8 cellular contexts compared by ENCODE assay signal in genomic region chr4:47122592-47123291, GRCh38.
A peak's percentile ranks its signal among the peaks of the same experiment; 100 is the strongest.
DNase-seq lines count a peak whose midpoint lies in the region; ATAC-seq and TF ChIP-seq lines count a peak whose summit lies in the region.

No MANE protein-coding gene starts in this region.

- DNase-seq in DND-41 = peak; percentile 70
- DNase-seq in NCI-H82 (lab: John Stamatoyannopoulos, UW) = peak; percentile 89
- DNase-seq in activated CD8-positive, alpha-beta memory T cell treated with anti-CD3 and anti-CD28 coated beads, Interleukin-2, amount 10 ng/mL, durations not matched to agents 7 days and 5 days = peak; percentile 73
- DNase-seq in naive thymus-derived CD4-positive, alpha-beta T cell = peak in 5 of 9 donors; percentile 14 to 42 (median 24)
- DNase-seq in upper lobe of right lung = no peak

- H3K4me2 ChIP-seq in DND-41 (ENCODE audit: insufficient read depth, low read length) = no peak overlapping the region

- no peak overlapping the region for H3K27ac Mint-ChIP-seq in activated CD8-positive, alpha-beta memory T cell treated with anti-CD3 and anti-CD28 coated beads, Interleukin-2, amount 10 ng/mL, durations not matched to agents 7 days and 5 days
- H3K27ac Mint-ChIP-seq in naive thymus-derived CD4-positive, alpha-beta T cell = no peak overlapping the region

- H3K27ac ChIP-seq in DND-41 (ENCODE audit: low read length) = no peak overlapping the region
- no peak overlapping the region for H3K27ac ChIP-seq in naive thymus-derived CD4-positive, alpha-beta T cell (ENCODE audit: low read depth, low read length)
- H3K27ac ChIP-seq in upper lobe of right lung = no peak overlapping the region

- no peaks in the 10 kb centered on the region for H3K36me3 Mint-ChIP-seq in activated CD8-positive, alpha-beta memory T cell treated with anti-CD3 and anti-CD28 coated beads, Interleukin-2, amount 10 ng/mL, durations not matched to agents 7 days and 5 days
- no peaks in the 10 kb centered on the region for H3K36me3 Mint-ChIP-seq in naive thymus-derived CD4-positive, alpha-beta T cell

- H3K9me3 ChIP-seq in DND-41 (ENCODE audit: insufficient read depth, low read length, severe bottlenecking) (no peaks in the 10 kb centered on the region), upper lobe of right lung (no peaks in the 10 kb centered on the region)
- no peaks in the 10 kb centered on the region for H3K9me3 ChIP-seq in naive thymus-derived CD4-positive, alpha-beta T cell (ENCODE audit: control insufficient read depth in 2 of 3, low read length in 3 of 3)

- POLR2A ChIA-PET in naive thymus-derived CD4-positive, alpha-beta T cell (lab: Charles Lee) = no interaction called here

- no peaks in the 10 kb centered on the region for H3K36me3 ChIP-seq in DND-41 (ENCODE audit: insufficient read depth, low read length)
- no peaks in the 10 kb centered on the region for H3K36me3 ChIP-seq in naive thymus-derived CD4-positive, alpha-beta T cell (ENCODE audit: control insufficient read depth in 2 of 3, insufficient read depth in 3 of 3, low read length in 3 of 3)
- H3K36me3 ChIP-seq in upper lobe of right lung = no peaks in the 10 kb centered on the region

- CTCF ChIA-PET in activated CD8-positive, alpha-beta memory T cell treated with anti-CD3 and anti-CD28 coated beads, Interleukin-2, amount 10 ng/mL, durations not matched to agents 7 days and 5 days (lab: Charles Lee) = interaction anchor here (0.6 to 1.7 kb wide), 17 partner anchors 11 to 282 kb away, joined by 3 to 8 read pairs (median 3); no protein-coding TSS in a partner anchor
- CTCF ChIA-PET in naive thymus-derived CD4-positive, alpha-beta T cell (lab: Charles Lee) = no interaction called here

- H3K4me3 ChIP-seq in DND-41 (ENCODE audit: low read depth in 1 of 2, low read length in 2 of 2) (no peak overlapping the region), upper lobe of right lung (no peak overlapping the region)
- no peak overlapping the region for H3K4me3 ChIP-seq in naive thymus-derived CD4-positive, alpha-beta T cell (ENCODE audit: low read length)

- no peak overlapping the region for H3K9ac ChIP-seq in DND-41 (ENCODE audit: low read depth, low read length)

- peak; percentile 93 for TF ChIP-seq CTCF in DND-41 (IDR thresholded peaks at IDR 0.05; ENCODE audit: borderline replicate concordance, extremely low read depth, low read length, poor library complexity, severe bottlenecking)
- peak; percentile 76 for TF ChIP-seq CTCF in upper lobe of right lung (IDR thresholded peaks at IDR 0.05)

- no peaks in the 10 kb centered on the region for H3K4me1 Mint-ChIP-seq in activated CD8-positive, alpha-beta memory T cell treated with anti-CD3 and anti-CD28 coated beads, Interleukin-2, amount 10 ng/mL, durations not matched to agents 7 days and 5 days
- H3K4me1 Mint-ChIP-seq in naive thymus-derived CD4-positive, alpha-beta T cell = no peaks in the 10 kb centered on the region

- H3K9me3 Mint-ChIP-seq in activated CD8-positive, alpha-beta memory T cell treated with anti-CD3 and anti-CD28 coated beads, Interleukin-2, amount 10 ng/mL, durations not matched to agents 7 days and 5 days (ENCODE audit: low read depth) = no peaks in the 10 kb centered on the region
- H3K9me3 Mint-ChIP-seq in naive thymus-derived CD4-positive, alpha-beta T cell = peaks cover 0 to 5% (median 0%) of the 10 kb centered on the region in 11 donors

- H3K4me3 Mint-ChIP-seq in activated CD8-positive, alpha-beta memory T cell treated with anti-CD3 and anti-CD28 coated beads, Interleukin-2, amount 10 ng/mL, durations not matched to agents 7 days and 5 days = no peak overlapping the region
- no peak overlapping the region for H3K4me3 Mint-ChIP-seq in naive thymus-derived CD4-positive, alpha-beta T cell

- H3K79me2 ChIP-seq in DND-41 (ENCODE audit: insufficient read depth, low read length) = no peaks in the 10 kb centered on the region

- no peaks in the 10 kb centered on the region for H3K27me3 ChIP-seq in DND-41 (ENCODE audit: insufficient read depth, low read length, poor library complexity)
- peaks cover 0 to 2% of the 10 kb centered on the region in 2 donors for H3K27me3 ChIP-seq in naive thymus-derived CD4-positive, alpha-beta T cell (ENCODE audit: control insufficient read depth in 2 of 2, insufficient read depth in 2 of 2, low read length in 2 of 2)
- H3K27me3 ChIP-seq in upper lobe of right lung = no peaks in the 10 kb centered on the region

- no peaks in the 10 kb centered on the region for H3K4me1 ChIP-seq in DND-41 (ENCODE audit: insufficient read depth, low read length)
- no peaks in the 10 kb centered on the region for H3K4me1 ChIP-seq in naive thymus-derived CD4-positive, alpha-beta T cell (ENCODE audit: control insufficient read depth in 2 of 2, insufficient read depth in 2 of 2, low read length in 2 of 2)
- H3K4me1 ChIP-seq in upper lobe of right lung = no peaks in the 10 kb centered on the region

- intact Hi-C loops in naive thymus-derived CD4-positive, alpha-beta T cell (cut with micrococcal nuclease) = loop anchor here (1.0 to 10.0 kb wide), 7 partner anchors 90 to 810 kb away; partner anchors contain the start of gene GABRB1 (in 1 of the 2)
- intact Hi-C loops in upper lobe of right lung (cut with DNase I) = no loop called here

- H4K20me1 ChIP-seq in DND-41 (ENCODE audit: insufficient read depth, low read length) = no peaks in the 10 kb centered on the region

- ATAC-seq in DND-41 (ENCODE audit: insufficient read depth, low read depth) (peak; percentile 89), GM19468 (IDR thresholded peaks at IDR 0.05; ENCODE audit: extremely low read depth, unreplicated experiment) (peak; percentile 80), HG03520 (IDR thresholded peaks at IDR 0.05; ENCODE audit: unreplicated experiment) (peak; percentile 96), esophagus mucosa (peak; percentile 49), upper lobe of right lung (peak; percentile 90)
- ATAC-seq in activated CD8-positive, alpha-beta memory T cell treated with anti-CD3 and anti-CD28 coated beads, Interleukin-2, amount 10 ng/mL, durations not matched to agents 7 days and 5 days = peak; percentile 65
- ATAC-seq in naive thymus-derived CD4-positive, alpha-beta T cell = peak; percentile 67

- H2AFZ ChIP-seq in DND-41 (ENCODE audit: low read depth, low read length) = no peak overlapping the region

- peaks cover 10% of the 10 kb centered on the region for H3K27me3 Mint-ChIP-seq in activated CD8-positive, alpha-beta memory T cell treated with anti-CD3 and anti-CD28 coated beads, Interleukin-2, amount 10 ng/mL, durations not matched to agents 7 days and 5 days
- peaks cover 0 to 18% (median 10%) of the 10 kb centered on the region in 5 donors for H3K27me3 Mint-ChIP-seq in naive thymus-derived CD4-positive, alpha-beta T cell
